Comparison of ENCODE assay signal across 15 cellular contexts in the genomic region with DNA sequence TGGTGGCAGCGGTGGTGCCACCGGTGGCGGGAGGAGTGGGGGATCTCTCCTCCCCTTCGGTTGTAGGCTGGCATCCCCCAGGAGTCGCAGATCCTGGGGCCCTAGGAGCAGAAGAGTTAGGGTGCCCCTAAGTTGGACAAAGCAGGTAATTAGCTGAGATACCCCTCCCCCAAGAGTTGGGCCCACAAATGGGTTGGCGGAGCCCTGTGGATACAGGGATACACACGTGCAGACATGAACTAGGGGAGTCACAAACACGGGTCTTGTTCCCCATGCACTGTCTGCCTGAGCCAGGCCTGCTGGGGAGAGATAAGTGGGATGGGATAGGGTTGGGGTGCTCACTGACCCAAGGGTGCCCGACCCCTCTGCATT. TPM values are rescaled to one million over a fixed set of nuclear protein-coding genes. Genes with fewer than 3 reads are reported as not detected.
DNase-seq lines count a peak whose midpoint lies in the region; ATAC-seq, FAIRE-seq and TF ChIP-seq lines count a peak whose summit lies in the region.
"Had no signal": no experiment of that assay in that cellular context is flagged by ENCODE, and none has a peak within 500 bp of the region (broad histone marks: within the 10 kb centered on the region; RNA-seq: fewer than 3 reads in every experiment).

No MANE protein-coding gene starts in this region.

- POLR2A ChIA-PET in H1 (lab: Charles Lee; ENCODE audit: partially characterized antibody): interaction anchor here (0.6 to 6.0 kb wide), 13 partner anchors 10 to 121 kb away, joined by 3 to 47 read pairs (median 4); a partner anchor contains a TSS

- H3K4me3 ChIP-seq in H1 (ENCODE audit: extremely low read depth in 1 of 4, insufficient read depth in 2 of 4, low read depth in 3 of 4, low read length in 4 of 4) (no peak overlapping the region), mesodermal cell (ENCODE audit: extremely low read depth, insufficient read depth, low read length, poor library complexity, severe bottlenecking) (no peak overlapping the region), tibial artery (no peak overlapping the region)

- ATAC-seq in HG03159 (IDR thresholded peaks at IDR 0.05; ENCODE audit: unreplicated experiment): no peak

- no peak overlapping the region for H2BK120ac ChIP-seq in H1 (replicated peaks; ENCODE audit: low read depth, low read length)

- TF ChIP-seq RAD21 in H1 (IDR thresholded peaks at IDR 0.05 in 1 of 2, conservative IDR thresholded peaks at IDR 0.05 in 1 of 2; ENCODE audit: low read depth in 2 of 2, low read length in 2 of 2): no peak

- H3K36me3 ChIP-seq in H1 (ENCODE audit: control insufficient read depth in 2 of 4, insufficient read depth in 4 of 4, low read length in 3 of 4) (peaks cover 12 to 31% (median 15%) of the 10 kb centered on the region in 4 experiments; a peak in 7 of 8 replicates), mesodermal cell (ENCODE audit: control insufficient read depth, insufficient read depth, low read length) (peaks cover 63% of the 10 kb centered on the region), tibial artery (peaks cover 13 to 76% (median 40%) of the 10 kb centered on the region in 3 donors)

- H2AFZ ChIP-seq in H1 (ENCODE audit: low read length): no peak overlapping the region

- H4K20me1 ChIP-seq in H1 (replicated peaks in 1 of 2; ENCODE audit: control insufficient read depth in 1 of 2, insufficient read depth in 2 of 2, low read length in 2 of 2): peaks cover 6 to 13% of the 10 kb centered on the region in 2 experiments

- no peak overlapping the region for H3K4me3 Mint-ChIP-seq in activated naive CD4-positive, alpha-beta T cell treated with anti-CD3 and anti-CD28 coated beads, Interleukin-2, amount 50 U/mL, for 24 hours
- H3K4me3 Mint-ChIP-seq: immature natural killer cell had no signal

- intact Hi-C loops in tibial artery (cut with DNase I; ENCODE audit: low total_unique reads): no loop called here

- H3K4me1 ChIP-seq in H1 (replicated peaks in 1 of 4; ENCODE audit: control insufficient read depth in 3 of 4, insufficient read depth in 4 of 4, low read length in 3 of 4): no peaks in the 10 kb centered on the region; a peak in 1 of 7 replicates
- no peaks in the 10 kb centered on the region for H3K4me1 ChIP-seq in mesodermal cell (ENCODE audit: control insufficient read depth, insufficient read depth, low read length, poor library complexity, severe bottlenecking)
- H3K4me1 ChIP-seq in tibial artery: peaks cover 0 to 20% (median 6%) of the 10 kb centered on the region in 4 donors

- no peak overlapping the region for H3K4me2 ChIP-seq in H1 (ENCODE audit: insufficient read depth in 1 of 2, low read depth in 2 of 2, low read length in 2 of 2)

- H3K27ac ChIP-seq in H1 (ENCODE audit: low read depth, low read length): no peak overlapping the region
- peak overlapping the region; percentile 49 for H3K27ac ChIP-seq in mesodermal cell (ENCODE audit: low read depth, low read length, severe bottlenecking)
- peak overlapping the region; percentile 41 to 64 for H3K27ac ChIP-seq in tibial artery

- H3K36me3 Mint-ChIP-seq in activated naive CD4-positive, alpha-beta T cell treated with anti-CD3 and anti-CD28 coated beads, Interleukin-2, amount 50 U/mL, for 24 hours: peaks cover 4% of the 10 kb centered on the region

- TF ChIP-seq POLR2A in H1 (IDR thresholded peaks at IDR 0.05; ENCODE audit: control extremely low read depth in 1 of 2, low read depth in 2 of 2, low read length in 2 of 2): no peak; a peak in 1 of 3 replicates

- H3K4ac ChIP-seq in H1 (replicated peaks; ENCODE audit: insufficient read length, low read depth, low read length): no peak overlapping the region

- WGBS in H1 (ENCODE audit: extremely low coverage in 1 of 2, insufficient coverage in 1 of 2, insufficient read length in 1 of 2, insufficient replicate concordance in 2 of 2, low coverage in 1 of 2, low lambda C conversion rate in 2 of 2, missing lambda C conversion rate in 1 of 2), 2 experiments: 86% methylated on average over 9 of the region's 9 CpGs; no CpG with 5 or more reads in 1 of the 2 experiments
- 90 to 91% methylated on average over 7 to 8 of the region's 9 CpGs for WGBS in mesodermal cell (ENCODE audit: insufficient coverage in 2 of 2), 2 experiments

- H2BK15ac ChIP-seq in H1 (ENCODE audit: low read length): no peak overlapping the region

- no peak overlapping the region for H3K23ac ChIP-seq in H1 (ENCODE audit: insufficient read length)

- H3K18ac ChIP-seq in H1 (ENCODE audit: extremely low read depth, low read length): no peak overlapping the region

- CTCF ChIA-PET in H1 (lab: Charles Lee; ENCODE audit: partially characterized antibody): interaction anchor here (1.3 kb wide), 1 partner anchor 260 kb away, joined by 4 read pairs; no protein-coding TSS in a partner anchor

- no peak for TF ChIP-seq CTCF in H1 (IDR thresholded peaks at IDR 0.05; ENCODE audit: control extremely low read depth in 1 of 3, insufficient read depth in 1 of 3, low read depth in 1 of 3, low read length in 3 of 3)
- no peak for TF ChIP-seq CTCF in tibial artery (IDR thresholded peaks at IDR 0.05)

- H2BK12ac ChIP-seq in H1 (ENCODE audit: low read depth, low read length): no peak overlapping the region

- H3K27ac Mint-ChIP-seq in activated naive CD4-positive, alpha-beta T cell treated with anti-CD3 and anti-CD28 coated beads, Interleukin-2, amount 50 U/mL, for 24 hours: peak overlapping the region; percentile 55

- peaks cover 10% of the 10 kb centered on the region for H3K4me1 Mint-ChIP-seq in activated naive CD4-positive, alpha-beta T cell treated with anti-CD3 and anti-CD28 coated beads, Interleukin-2, amount 50 U/mL, for 24 hours
- H3K4me1 Mint-ChIP-seq: immature natural killer cell had no signal

- no peak overlapping the region for H4K8ac ChIP-seq in H1 (ENCODE audit: extremely low read depth, insufficient read depth, low read length)

- H3K9ac ChIP-seq in H1 (replicated peaks in 1 of 4; ENCODE audit: extremely low read depth in 1 of 4, low read depth in 3 of 4, low read length in 3 of 4): no peak overlapping the region

- peak overlapping the region; percentile 44; the same call in 1 of the 2 replicates for H2BK5ac ChIP-seq in H1 (ENCODE audit: low read depth, low read length)

- no peak overlapping the region for H3K56ac ChIP-seq in H1 (replicated peaks; ENCODE audit: insufficient read length, low read depth, low read length)

- no peaks in the 10 kb centered on the region for H3K23me2 ChIP-seq in H1 (ENCODE audit: low read depth, low read length)

- no peaks in the 10 kb centered on the region for H3K79me1 ChIP-seq in H1 (ENCODE audit: low read depth, low read length)

- no peak overlapping the region for H3K14ac ChIP-seq in H1 (ENCODE audit: insufficient read length)

- H3K27me3 ChIP-seq in H1 (replicated peaks in 1 of 4; ENCODE audit: control insufficient read depth in 3 of 4, extremely low read depth in 1 of 4, insufficient read depth in 3 of 4, low read length in 3 of 4): no peaks in the 10 kb centered on the region
- H3K27me3 ChIP-seq in tibial artery: no peaks in the 10 kb centered on the region
- H3K27me3 ChIP-seq: dorsolateral prefrontal cortex had no signal

- FAIRE-seq in H1 (lab: Jason Lieb, UNC): no peak

- no peak for DNase-seq in activated naive CD4-positive, alpha-beta T cell (lab: John Stamatoyannopoulos, UW)
- no peak for DNase-seq in H1 (ENCODE audit: low read depth in 1 of 2, low spot score in 2 of 2)
- DNase-seq in tibial artery: no peak
- no peak for DNase-seq in NCI-H526 (lab: John Stamatoyannopoulos, UW)
- DNase-seq in kidney glomerular epithelial cell (lab: John Stamatoyannopoulos, UW): no peak
- DNase-seq: activated CD4-positive, CD25-positive, alpha-beta regulatory T cell; amniotic stem cell; dorsolateral prefrontal cortex; immature natural killer cell; NCI-H146; NCI-H510A; stimulated activated CD4-positive, alpha-beta T cell treated with anti-CD3 and anti-CD28 coated beads, Interleukin-4, amount 100 ng/mL, for 1 hour had no signal

- no peaks in the 10 kb centered on the region for H3K9me3 Mint-ChIP-seq in activated naive CD4-positive, alpha-beta T cell treated with anti-CD3 and anti-CD28 coated beads, Interleukin-2, amount 50 U/mL, for 24 hours
- H3K9me3 Mint-ChIP-seq: immature natural killer cell had no signal

- H4K91ac ChIP-seq in H1 (replicated peaks; ENCODE audit: insufficient read length, low read length): no peak overlapping the region

- no peak overlapping the region for H2AK5ac ChIP-seq in H1 (ENCODE audit: low read depth, low read length)

- H3K9me3 ChIP-seq in H1 (ENCODE audit: insufficient read depth in 2 of 2, low read depth in 1 of 2, low read length in 1 of 2): no peaks in the 10 kb centered on the region
- H3K9me3 ChIP-seq in mesodermal cell (ENCODE audit: control insufficient read depth, low read length): no peaks in the 10 kb centered on the region
- no peaks in the 10 kb centered on the region for H3K9me3 ChIP-seq in tibial artery

- no peaks in the 10 kb centered on the region for H3K27me3 Mint-ChIP-seq in activated naive CD4-positive, alpha-beta T cell treated with anti-CD3 and anti-CD28 coated beads, Interleukin-2, amount 50 U/mL, for 24 hours

- TF ChIP-seq EP300 in H1 (IDR thresholded peaks at IDR 0.05; ENCODE audit: borderline replicate concordance in 1 of 2, low read depth in 2 of 2, low read length in 2 of 2): no peak

- H2BK20ac ChIP-seq in H1 (ENCODE audit: low read length): no peak overlapping the region

- no peak overlapping the region for H4K5ac ChIP-seq in H1 (ENCODE audit: insufficient read length, low read depth, low read length)

- H3K79me2 ChIP-seq in H1 (ENCODE audit: control insufficient read depth in 1 of 2, insufficient read depth in 2 of 2, low read length in 2 of 2): no peaks in the 10 kb centered on the region

RNA-seq across cellular contexts. Expression of a gene that starts 2.0 kb away (rescaled TPM):
- total RNA-seq in H1 (2021; fragmentation: NEBNext Ultra II Directional; extraction: Animal tissue kit (Norgen Biotek cat#: 25700)): 1.9 and 2.0 TPM in 2 replicates
- 0.95 and 1.2 TPM in 2 replicates for polyA plus RNA-seq in H1 (2011; rRNA removed)
- 1.1 TPM for polyA plus RNA-seq in H1 (2011; cell fraction: cytosol; rRNA removed)
- 8.0 TPM for polyA plus RNA-seq in H1 (2011; cell fraction: nucleus; rRNA removed)
- polyA plus RNA-seq in H1 (2012, experiment 1 of 2): 0.99 to 2.6 TPM (median 1.3 TPM) in 4 replicates
- 0.45 TPM for polyA plus RNA-seq in H1 (2012, experiment 2 of 2)
- polyA plus RNA-seq in H1 (2013, experiment 1 of 2): 0.63 TPM
- polyA plus RNA-seq in H1 (2013, experiment 2 of 2): 0.64 TPM
- 1.6 and 3.4 TPM in 2 replicates for polyA minus RNA-seq in H1 (2011; rRNA and poly(A)+ RNA removed)
- 1.2 TPM for polyA minus RNA-seq in H1 (2011; cell fraction: cytosol; rRNA and poly(A)+ RNA removed)
- 7.9 TPM for polyA minus RNA-seq in H1 (2011; cell fraction: nucleus; rRNA and poly(A)+ RNA removed)
- 2.2 TPM for polyA plus RNA-seq in mesodermal cell (2013, experiment 1 of 2)
- polyA plus RNA-seq in mesodermal cell (2013, experiment 2 of 2): 1.6 TPM

RNA-seq across cellular contexts. Expression of a gene that starts 38.0 kb away (rescaled TPM):
- total RNA-seq in H1 (2021; fragmentation: NEBNext Ultra II Directional; extraction: Animal tissue kit (Norgen Biotek cat#: 25700)): 629 and 647 TPM in 2 replicates
- 263 and 356 TPM in 2 replicates for polyA plus RNA-seq in H1 (2011; rRNA removed)
- polyA plus RNA-seq in H1 (2011; cell fraction: cytosol; rRNA removed): 423 TPM
- polyA plus RNA-seq in H1 (2011; cell fraction: nucleus; rRNA removed): 380 TPM
- polyA plus RNA-seq in H1 (2012, experiment 1 of 2): 633 to 774 TPM (median 699 TPM) in 4 replicates
- 83.2 TPM for polyA plus RNA-seq in H1 (2012, experiment 2 of 2)
- 395 TPM for polyA plus RNA-seq in H1 (2013, experiment 1 of 2)
- polyA plus RNA-seq in H1 (2013, experiment 2 of 2): 401 TPM
- 220 and 315 TPM in 2 replicates for polyA minus RNA-seq in H1 (2011; rRNA and poly(A)+ RNA removed)
- polyA minus RNA-seq in H1 (2011; cell fraction: cytosol; rRNA and poly(A)+ RNA removed): 375 TPM
- polyA minus RNA-seq in H1 (2011; cell fraction: nucleus; rRNA and poly(A)+ RNA removed): 203 TPM
- 219 TPM for polyA plus RNA-seq in mesodermal cell (2013, experiment 1 of 2)
- 255 TPM for polyA plus RNA-seq in mesodermal cell (2013, experiment 2 of 2)
